Comparison of ENCODE assay signal across 23 cellular contexts in genomic region chr1:22472596-22472995, GRCh38. TPM values are rescaled to one million over a fixed set of nuclear protein-coding genes. Genes with fewer than 3 reads are reported as not detected.
A peak's percentile ranks its signal among the peaks of the same experiment; 100 is the strongest.
DNase-seq lines count a peak whose midpoint lies in the region; ATAC-seq and TF ChIP-seq lines count a peak whose summit lies in the region.
"Had no signal": no experiment of that assay in that cellular context is flagged by ENCODE, and none has a peak within 500 bp of the region (broad histone marks: within the 10 kb centered on the region; RNA-seq: fewer than 3 reads in every experiment).

No MANE protein-coding gene starts in this region.

- H3K36me3 ChIP-seq in right lobe of liver (no peaks in the 10 kb centered on the region), upper lobe of left lung (no peaks in the 10 kb centered on the region)
- H3K36me3 ChIP-seq: vagina, WERI-Rb-1 had no signal

- peaks cover 4% of the 10 kb centered on the region for H3K36me3 Mint-ChIP-seq in activated naive CD8-positive, alpha-beta T cell treated with anti-CD3 and anti-CD28 coated beads for 36 hours
- H3K36me3 Mint-ChIP-seq: natural killer cell had no signal

- no peaks in the 10 kb centered on the region for H3K9me3 Mint-ChIP-seq in activated naive CD8-positive, alpha-beta T cell treated with anti-CD3 and anti-CD28 coated beads for 36 hours
- H3K9me3 Mint-ChIP-seq: activated CD8-positive, alpha-beta T cell treated with anti-CD3 and anti-CD28 coated beads for 36 hours; activated naive CD4-positive, alpha-beta T cell treated with anti-CD3 and anti-CD28 coated beads for 36 hours; CD8-positive, alpha-beta memory T cell; natural killer cell; T-helper 1 cell treated with Interleukin-12 subunit alpha and Interleukin-12 subunit beta and Interleukin-4 antibody, amounts not matched to agents 30 μg/mL and 1 μg/mL, for 36 hours had no signal

- no peak overlapping the region for H3K27ac Mint-ChIP-seq in activated naive CD8-positive, alpha-beta T cell treated with anti-CD3 and anti-CD28 coated beads for 36 hours
- H3K27ac Mint-ChIP-seq: activated CD8-positive, alpha-beta T cell treated with anti-CD3 and anti-CD28 coated beads for 36 hours; activated naive CD4-positive, alpha-beta T cell treated with anti-CD3 and anti-CD28 coated beads for 36 hours; CD8-positive, alpha-beta memory T cell; natural killer cell; T-helper 1 cell treated with Interleukin-12 subunit alpha and Interleukin-12 subunit beta and Interleukin-4 antibody, amounts not matched to agents 30 μg/mL and 1 μg/mL, for 36 hours had no signal

- no peak for TF ChIP-seq EP300 in upper lobe of left lung (IDR thresholded peaks at IDR 0.05)

- TF ChIP-seq POLR2A in right lobe of liver (IDR thresholded peaks at IDR 0.05) = no peak
- TF ChIP-seq POLR2A in upper lobe of left lung (IDR thresholded peaks at IDR 0.05) = no peak

- no peak for TF ChIP-seq CTCF in right lobe of liver (IDR thresholded peaks at IDR 0.05)
- no peak for TF ChIP-seq CTCF in upper lobe of left lung (IDR thresholded peaks at IDR 0.05)

- H3K4me1 Mint-ChIP-seq in activated naive CD8-positive, alpha-beta T cell treated with anti-CD3 and anti-CD28 coated beads for 36 hours = peaks cover 29% of the 10 kb centered on the region

- intact Hi-C loops in right lobe of liver (cut with DNase I) = no loop called here

- no peaks in the 10 kb centered on the region for H3K27me3 Mint-ChIP-seq in activated naive CD8-positive, alpha-beta T cell treated with anti-CD3 and anti-CD28 coated beads for 36 hours
- H3K27me3 Mint-ChIP-seq: activated CD8-positive, alpha-beta T cell treated with anti-CD3 and anti-CD28 coated beads for 36 hours had no signal

- WGBS in right lobe of liver (ENCODE audit: insufficient coverage, low coverage, low lambda C conversion rate, missing lambda C conversion rate) = 50% methylated on average over 1 of the region's 2 CpGs
- WGBS in upper lobe of left lung, 2 donors = 55 to 65% methylated on average over 2 of the region's 2 CpGs

- H3K9me3 ChIP-seq in right lobe of liver = no peaks in the 10 kb centered on the region
- H3K9me3 ChIP-seq in upper lobe of left lung = no peaks in the 10 kb centered on the region
- H3K9me3 ChIP-seq: vagina had no signal

- H3K4me1 ChIP-seq in right lobe of liver (peaks cover 0 to 26% (median 12%) of the 10 kb centered on the region in 4 donors), upper lobe of left lung (peaks cover 3 to 21% (median 7%) of the 10 kb centered on the region in 4 donors)

- H3K27me3 ChIP-seq in right lobe of liver (no peaks in the 10 kb centered on the region), upper lobe of left lung (no peaks in the 10 kb centered on the region)
- H3K27me3 ChIP-seq: vagina had no signal

- no peak overlapping the region for H3K4me3 ChIP-seq in right lobe of liver
- no peak overlapping the region for H3K4me3 ChIP-seq in upper lobe of left lung
- H3K4me3 ChIP-seq: smooth muscle cell, vagina had no signal

- H3K27ac ChIP-seq in right lobe of liver (peak overlapping the region in 2 of 3 donors; percentile 55 to 68), upper lobe of left lung (no peak overlapping the region)
- H3K27ac ChIP-seq: vagina, WERI-Rb-1 had no signal

- peak; percentile 73 to 95 (median 89) for ATAC-seq in right lobe of liver
- ATAC-seq in upper lobe of left lung (ENCODE audit: low FRiP score in 2 of 2) = no peak
- ATAC-seq: activated CD8-positive, alpha-beta T cell treated with anti-CD3 and anti-CD28 coated beads for 36 hours; natural killer cell had no signal

- H3K4me3 Mint-ChIP-seq in activated naive CD8-positive, alpha-beta T cell treated with anti-CD3 and anti-CD28 coated beads for 36 hours = no peak overlapping the region
- H3K4me3 Mint-ChIP-seq: activated CD8-positive, alpha-beta T cell treated with anti-CD3 and anti-CD28 coated beads for 36 hours; activated naive CD4-positive, alpha-beta T cell treated with anti-CD3 and anti-CD28 coated beads for 36 hours; CD8-positive, alpha-beta memory T cell; natural killer cell; T-helper 1 cell treated with Interleukin-12 subunit alpha and Interleukin-12 subunit beta and Interleukin-4 antibody, amounts not matched to agents 30 μg/mL and 1 μg/mL, for 36 hours had no signal

- peak; percentile 32 for DNase-seq in AG08395 (ENCODE audit: low spot score)
- DNase-seq in GM04503 (ENCODE audit: low read depth) = peak; percentile 32
- DNase-seq in cerebellar cortex (ENCODE audit: low spot score) = peak; percentile 83
- peak in 1 of 3 donors; percentile 86 for DNase-seq in right lobe of liver
- no peak for DNase-seq in upper lobe of left lung
- DNase-seq in HuH-7 (ENCODE audit: low spot score) = no peak
- DNase-seq in activated naive CD8-positive, alpha-beta T cell treated with anti-CD3 and anti-CD28 coated beads for 36 hours = no peak
- DNase-seq in medulla oblongata (ENCODE audit: extremely low spot score) = no peak
- DNase-seq: activated CD8-positive, alpha-beta T cell treated with anti-CD3 and anti-CD28 coated beads for 36 hours; activated naive CD4-positive, alpha-beta T cell treated with anti-CD3 and anti-CD28 coated beads for 36 hours; activated T-cell treated with anti-CD3 and anti-CD28 coated beads, Interleukin-2, amount 50 U/mL, for 1 hour; aorta; CD8-positive, alpha-beta memory T cell; DMS79; Karpas-422; natural killer cell; NCI-H748 treated with DMSO at 0.1 percent for 48 hours; SHP77 treated with DMSO at 0.1 percent for 48 hours; stimulated activated CD4-positive, alpha-beta T cell treated with anti-CD3 and anti-CD28 coated beads, Interleukin-4, amount 100 ng/mL, for 24 hours; WERI-Rb-1 had no signal

RNA-seq across cellular contexts. Expression of gene ZBTB40, which starts 20.9 kb away (rescaled TPM):
- total RNA-seq in right lobe of liver (1 to 10 TPM; 6.2 to 7.6 (median 7.0) TPM), upper lobe of left lung (10 to 100 TPM; 18.1 to 62.9 (median 24.1) TPM)
- 10 to 100 TPM; 14.8 to 15.8 TPM for total RNA-seq in activated naive CD8-positive, alpha-beta T cell treated with anti-CD3 and anti-CD28 coated beads for 36 hours

Comparison
In these comparisons a context has a peak if more than half of its experiments do, and no peak if none do; other contexts are left out.
1. DNase-seq: peak in AG08395 (single experiment), GM04503 (single experiment) and cerebellar cortex (single experiment); none in upper lobe of left lung (0 of 2), HuH-7 (single experiment), activated naive CD8-positive, alpha-beta T cell treated with anti-CD3 and anti-CD28 coated beads for 36 hours (single experiment) and medulla oblongata (single experiment).
2. ATAC-seq: peak in right lobe of liver (4 of 4); none in upper lobe of left lung (0 of 2).
3. H3K27ac ChIP-seq: peak in right lobe of liver (2 of 3); none in upper lobe of left lung (0 of 4).